Comparison of ENCODE assay signal across 29 cellular contexts in the genomic region with DNA sequence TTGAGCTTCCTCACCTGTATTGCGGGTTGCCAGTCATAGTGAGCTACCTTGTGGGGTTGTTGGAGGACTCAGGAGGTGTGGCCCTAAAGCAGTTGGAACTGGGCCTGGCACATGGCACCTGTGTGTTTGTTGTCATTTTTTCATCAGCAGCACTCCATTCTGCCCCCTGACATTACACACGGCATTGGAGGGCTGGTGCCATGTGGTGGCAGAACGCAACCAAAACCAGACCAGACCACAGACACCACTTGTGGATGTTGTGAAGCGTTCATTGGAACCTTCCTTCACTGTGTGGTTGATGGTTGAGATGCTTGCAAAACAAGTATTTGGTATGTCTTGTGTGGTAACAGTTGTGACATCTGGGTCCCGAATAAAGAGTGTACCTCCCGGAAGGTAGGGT.
DNase-seq lines count a peak whose midpoint lies in the region; ATAC-seq lines count a peak whose summit lies in the region.
"Had no signal": no experiment of that assay in that cellular context is flagged by ENCODE, and none has a peak within 500 bp of the region (broad histone marks: within the 10 kb centered on the region; RNA-seq: fewer than 3 reads in every experiment).

No MANE protein-coding gene starts in this region.

- ATAC-seq in stimulated activated naive CD8-positive, alpha-beta T cell treated with anti-CD3 and anti-CD28 coated beads, Interleukin-15, Interleukin-2, amounts not matched to agents 100 U/mL and 50 U/mL, for 24 hours: peak; percentile 40
- no peak for ATAC-seq in GM21447 (IDR thresholded peaks at IDR 0.05; ENCODE audit: unreplicated experiment)
- ATAC-seq in aorta (ENCODE audit: low FRiP score): no peak
- ATAC-seq: GM23338, left lobe of liver, psoas muscle had no signal

- CTCF ChIA-PET in activated CD4-positive, alpha-beta memory T cell treated with anti-CD3 and anti-CD28 coated beads, Interleukin-2, amount 10 ng/mL, durations not matched to agents 7 days and 5 days (lab: Charles Lee): no interaction called here
- CTCF ChIA-PET in activated CD4-positive, alpha-beta memory T cell treated with anti-CD3 and anti-CD28 coated beads for 36 hours (lab: Charles Lee): no interaction called here

- H3K36me3 Mint-ChIP-seq in activated CD4-positive, alpha-beta memory T cell treated with anti-CD3 and anti-CD28 coated beads, Interleukin-2, amount 10 ng/mL, durations not matched to agents 7 days and 5 days (ENCODE audit: low read depth): no peaks in the 10 kb centered on the region
- no peaks in the 10 kb centered on the region for H3K36me3 Mint-ChIP-seq in activated CD4-positive, alpha-beta memory T cell treated with anti-CD3 and anti-CD28 coated beads for 36 hours
- H3K36me3 Mint-ChIP-seq in immature natural killer cell: no peaks in the 10 kb centered on the region

- WGBS in aorta, 2 donors: 97% methylated on average over 6 of the region's 6 CpGs

- no peaks in the 10 kb centered on the region for H3K9me3 Mint-ChIP-seq in activated CD4-positive, alpha-beta memory T cell treated with anti-CD3 and anti-CD28 coated beads, Interleukin-2, amount 10 ng/mL, durations not matched to agents 7 days and 5 days
- no peaks in the 10 kb centered on the region for H3K9me3 Mint-ChIP-seq in activated CD4-positive, alpha-beta memory T cell treated with anti-CD3 and anti-CD28 coated beads for 36 hours
- H3K9me3 Mint-ChIP-seq in immature natural killer cell: no peaks in the 10 kb centered on the region
- H3K9me3 Mint-ChIP-seq: CD4-positive, alpha-beta T cell; GM23338; stimulated activated naive CD8-positive, alpha-beta T cell treated with anti-CD3 and anti-CD28 coated beads, Interleukin-15, Interleukin-2, amounts not matched to agents 100 ng/mL and 50 ng/mL, for 24 hours had no signal

- POLR2A ChIA-PET in activated CD4-positive, alpha-beta memory T cell treated with anti-CD3 and anti-CD28 coated beads, Interleukin-2, amount 10 ng/mL, durations not matched to agents 7 days and 5 days (lab: Charles Lee): no interaction called here
- POLR2A ChIA-PET in activated CD4-positive, alpha-beta memory T cell treated with anti-CD3 and anti-CD28 coated beads for 36 hours (lab: Charles Lee): no interaction called here

- H3K4me3 ChIP-seq in aorta (ENCODE audit: low read length in 2 of 2): no peak overlapping the region
- H3K4me3 ChIP-seq: GM23338, psoas muscle, thyroid gland had no signal

- H3K4me1 Mint-ChIP-seq in activated CD4-positive, alpha-beta memory T cell treated with anti-CD3 and anti-CD28 coated beads, Interleukin-2, amount 10 ng/mL, durations not matched to agents 7 days and 5 days: peaks cover 7% of the 10 kb centered on the region
- H3K4me1 Mint-ChIP-seq in activated CD4-positive, alpha-beta memory T cell treated with anti-CD3 and anti-CD28 coated beads for 36 hours (ENCODE audit: low read depth): no peaks in the 10 kb centered on the region
- H3K4me1 Mint-ChIP-seq in immature natural killer cell: peaks cover 14% of the 10 kb centered on the region in 2 donors

- peaks cover 8% of the 10 kb centered on the region for H3K27me3 Mint-ChIP-seq in activated CD4-positive, alpha-beta memory T cell treated with anti-CD3 and anti-CD28 coated beads, Interleukin-2, amount 10 ng/mL, durations not matched to agents 7 days and 5 days
- peaks cover 2% of the 10 kb centered on the region for H3K27me3 Mint-ChIP-seq in activated CD4-positive, alpha-beta memory T cell treated with anti-CD3 and anti-CD28 coated beads for 36 hours
- H3K27me3 Mint-ChIP-seq in immature natural killer cell (ENCODE audit: low read depth in 3 of 3): peaks cover 2 to 12% (median 6%) of the 10 kb centered on the region in 3 donors

- no peaks in the 10 kb centered on the region for H3K9me3 ChIP-seq in aorta (ENCODE audit: control insufficient read depth, low read length)
- H3K9me3 ChIP-seq: psoas muscle, thyroid gland had no signal

- intact Hi-C loops in activated CD4-positive, alpha-beta memory T cell treated with anti-CD3 and anti-CD28 coated beads for 36 hours (cut with micrococcal nuclease): no loop called here
- intact Hi-C loops in aorta (cut with DNase I): loop anchor here in 1 of 2 donors (10.0 kb wide), 1 partner anchor 72 kb away; no protein-coding TSS in a partner anchor

- no peaks in the 10 kb centered on the region for H3K36me3 ChIP-seq in aorta (ENCODE audit: control insufficient read depth in 1 of 2, insufficient read depth in 2 of 2, low read length in 1 of 2)
- H3K36me3 ChIP-seq: thyroid gland, WERI-Rb-1 had no signal

- H3K27ac Mint-ChIP-seq in activated CD4-positive, alpha-beta memory T cell treated with anti-CD3 and anti-CD28 coated beads, Interleukin-2, amount 10 ng/mL, durations not matched to agents 7 days and 5 days: no peak overlapping the region
- H3K27ac Mint-ChIP-seq in activated CD4-positive, alpha-beta memory T cell treated with anti-CD3 and anti-CD28 coated beads for 36 hours: no peak overlapping the region
- H3K27ac Mint-ChIP-seq in immature natural killer cell: peak overlapping the region in 3 of 6 donors; percentile 5 to 72 (median 32)
- H3K27ac Mint-ChIP-seq: CD4-positive, alpha-beta T cell; GM23338; stimulated activated naive CD8-positive, alpha-beta T cell treated with anti-CD3 and anti-CD28 coated beads, Interleukin-15, Interleukin-2, amounts not matched to agents 100 ng/mL and 50 ng/mL, for 24 hours had no signal

- DNase-seq in activated CD4-positive, alpha-beta memory T cell treated with anti-CD3 and anti-CD28 coated beads, Interleukin-2, amount 10 ng/mL, durations not matched to agents 7 days and 5 days: peak; percentile 30
- DNase-seq in activated CD4-positive, alpha-beta memory T cell treated with anti-CD3 and anti-CD28 coated beads for 36 hours: no peak
- DNase-seq in MV-4-11 (lab: John Stamatoyannopoulos, UW): peak; percentile 3
- peak; percentile 36 to 59 (median 56) for DNase-seq in immature natural killer cell
- no peak for DNase-seq in stimulated activated naive CD8-positive, alpha-beta T cell treated with anti-CD3 and anti-CD28 coated beads, Interleukin-15, Interleukin-2, amounts not matched to agents 100 U/mL and 50 U/mL, for 24 hours
- no peak for DNase-seq in kidney tubule cell (ENCODE audit: low spot score)
- no peak for DNase-seq in aorta
- DNase-seq: activated CD4-positive, alpha-beta T cell treated with anti-CD3 and anti-CD28 coated beads, Interleukin-2, amount 50 U/mL, for 1 hour; activated gamma-delta T cell; AML-193; CD4-positive, alpha-beta T cell; DMS 273 treated with DMSO at 0.1 percent for 48 hours; hypothalamus; IMR-90; mesenchymal stem cell; NCI-H1092 treated with DMSO at 0.1 percent for 48 hours; NCI-H1930; NCI-H526; nucleus accumbens; psoas muscle; stimulated activated CD4-positive, alpha-beta T cell treated with anti-CD3 and anti-CD28 coated beads, Interleukin-4, amount 100 ng/mL, for 4 hours; SW 1271; T1000; thyroid gland; WERI-Rb-1 had no signal

- H3K27me3 ChIP-seq in aorta (ENCODE audit: control insufficient read depth in 1 of 2, insufficient read depth in 2 of 2, low read length in 1 of 2): no peaks in the 10 kb centered on the region
- H3K27me3 ChIP-seq: thyroid gland had no signal

- H3K4me3 Mint-ChIP-seq in activated CD4-positive, alpha-beta memory T cell treated with anti-CD3 and anti-CD28 coated beads, Interleukin-2, amount 10 ng/mL, durations not matched to agents 7 days and 5 days: no peak overlapping the region
- H3K4me3 Mint-ChIP-seq in activated CD4-positive, alpha-beta memory T cell treated with anti-CD3 and anti-CD28 coated beads for 36 hours: no peak overlapping the region
- peak overlapping the region in 3 of 5 donors; percentile 1 to 56 (median 32) for H3K4me3 Mint-ChIP-seq in immature natural killer cell
- H3K4me3 Mint-ChIP-seq: CD4-positive, alpha-beta T cell; GM23338; stimulated activated naive CD8-positive, alpha-beta T cell treated with anti-CD3 and anti-CD28 coated beads, Interleukin-15, Interleukin-2, amounts not matched to agents 100 ng/mL and 50 ng/mL, for 24 hours had no signal

- no peaks in the 10 kb centered on the region for H3K4me1 ChIP-seq in aorta (ENCODE audit: control insufficient read depth in 1 of 2, insufficient read depth in 2 of 2, low read length in 2 of 2)
- H3K4me1 ChIP-seq: psoas muscle, thyroid gland had no signal

- H3K27ac ChIP-seq in aorta (ENCODE audit: low read depth in 1 of 2, low read length in 2 of 2): no peak overlapping the region
- H3K27ac ChIP-seq: psoas muscle, thyroid gland, WERI-Rb-1 had no signal

Comparison
In these comparisons a context has a peak if more than half of its experiments do, and no peak if none do; other contexts are left out.
1. DNase-seq: peak in activated CD4-positive, alpha-beta memory T cell treated with anti-CD3 and anti-CD28 coated beads, Interleukin-2, amount 10 ng/mL, durations not matched to agents 7 days and 5 days (single experiment), MV-4-11 (single experiment) and immature natural killer cell (3 of 3); none in activated CD4-positive, alpha-beta memory T cell treated with anti-CD3 and anti-CD28 coated beads for 36 hours (single experiment), stimulated activated naive CD8-positive, alpha-beta T cell treated with anti-CD3 and anti-CD28 coated beads, Interleukin-15, Interleukin-2, amounts not matched to agents 100 U/mL and 50 U/mL, for 24 hours (single experiment), kidney tubule cell (single experiment) and aorta (0 of 2).
2. H3K4me3 Mint-ChIP-seq: peak in immature natural killer cell (3 of 5); none in activated CD4-positive, alpha-beta memory T cell treated with anti-CD3 and anti-CD28 coated beads, Interleukin-2, amount 10 ng/mL, durations not matched to agents 7 days and 5 days (single experiment) and activated CD4-positive, alpha-beta memory T cell treated with anti-CD3 and anti-CD28 coated beads for 36 hours (single experiment).